ENCODE assay signal across 8 cellular contexts in the genomic region with DNA sequence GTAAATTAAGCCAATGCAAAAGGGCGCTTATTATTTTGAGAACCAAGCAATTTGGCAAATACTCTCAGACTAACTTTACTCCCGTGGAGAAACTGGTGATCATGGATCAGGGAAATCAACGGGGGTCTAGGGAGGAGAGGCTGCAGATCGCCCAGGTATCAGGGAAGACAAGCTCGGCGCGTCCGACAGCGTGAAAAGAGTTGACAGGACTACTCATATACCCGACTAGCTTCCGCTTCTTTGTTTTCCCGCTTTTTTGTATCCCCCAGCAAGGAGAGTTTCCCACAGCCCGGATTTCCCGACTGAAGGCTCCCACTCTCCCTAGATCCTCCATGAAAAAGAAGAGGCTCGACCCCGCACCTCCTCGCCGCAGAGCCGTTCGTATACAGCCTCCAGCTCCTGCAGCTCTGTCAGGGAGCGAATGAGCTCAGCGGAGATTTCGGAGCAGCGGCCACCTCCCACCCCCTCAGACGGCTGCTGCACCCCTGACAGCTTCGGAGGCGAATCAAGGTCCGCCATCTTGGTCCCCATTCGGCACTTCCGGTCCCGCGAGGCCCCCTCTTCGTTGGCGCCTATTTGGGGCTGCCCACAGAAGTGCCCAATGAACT. TPM values are rescaled to one million over a fixed set of nuclear protein-coding genes. Genes with fewer than 3 reads are reported as not detected.
DNase-seq lines count a peak whose midpoint lies in the region; ATAC-seq and TF ChIP-seq lines count a peak whose summit lies in the region.

COG4 (minus strand) TSS at position 542 of the 608 bp plus-strand sequence; CDS start at position 531, 11 bp downstream.

- 0% methylated on average over 10 of the region's 34 CpGs; no CpG with 5 or more reads in 1 of the 2 experiments for WGBS in IMR-90 (ENCODE audit: extremely low coverage in 2 of 2, insufficient read length in 1 of 2), 2 experiments

- no TSS peak for BruUV-seq in IMR-90 (replicated peaks; lab: Mats Ljungman, UMichigan)

- H2BK20ac ChIP-seq in IMR-90 (ENCODE audit: low read depth, low read length): no peak within 1 kb of the TSS

- H3K4me1 Mint-ChIP-seq in CD4-positive, alpha-beta memory T cell: peaks cover 35 to 75% (median 54%) of the 10 kb centered on the region in 4 donors
- H3K4me1 Mint-ChIP-seq in natural killer cell: peaks cover 60 to 61% of the 10 kb centered on the region in 2 donors

- peaks cover 13% of the 10 kb centered on the region for H3K36me3 ChIP-seq in CD4-positive, alpha-beta memory T cell (ENCODE audit: insufficient read depth, low read length)
- peaks cover 9% of the 10 kb centered on the region for H3K36me3 ChIP-seq in IMR-90 (ENCODE audit: control insufficient read depth, insufficient read depth, low read length)
- H3K36me3 ChIP-seq in RWPE2 (ENCODE audit: low read depth): peaks cover 40% of the 10 kb centered on the region

- H4K8ac ChIP-seq in IMR-90 (ENCODE audit: low read depth in 2 of 2, low read length in 2 of 2): peak within 1 kb of the TSS; percentile 98

- peak within 1 kb of the TSS; percentile 90 to 97 for H3K4me3 ChIP-seq in CD4-positive, alpha-beta memory T cell (ENCODE audit: low read length in 2 of 2)
- H3K4me3 ChIP-seq in IMR-90 (ENCODE audit: insufficient read depth, low read depth, low read length): peak within 1 kb of the TSS; percentile 63
- H3K4me3 ChIP-seq in RWPE2 (ENCODE audit: severe bottlenecking): peak within 1 kb of the TSS; percentile 85

- H2AK9ac ChIP-seq in IMR-90 (replicated peaks; ENCODE audit: low read depth, low read length, poor library complexity): peak within 1 kb of the TSS; percentile 98

- POLR2A ChIA-PET in CD4-positive, alpha-beta memory T cell (lab: Charles Lee; ENCODE audit: partially characterized antibody): interaction anchor here (0.7 to 4.8 kb wide), 14 partner anchors 9 to 272 kb away, joined by 3 to 58 read pairs (median 6); partner anchors contain the start of genes AARS1, DDX19A, DDX19B and EXOSC6
- POLR2A ChIA-PET in IMR-90 (lab: Charles Lee; ENCODE audit: unreplicated experiment): no interaction called here

- peak; percentile 90 to 94 (median 91) for DNase-seq in CD4-positive, alpha-beta memory T cell
- DNase-seq in IMR-90 (peak; percentile 79), RWPE2 (ENCODE audit: low spot score) (peak; percentile 88), fibroblast of peridontal ligament (ENCODE audit: extremely low read depth) (peak; percentile 85), natural killer cell (peak; percentile 85)
- DNase-seq in activated T-helper 9 cell treated with anti-CD3 and anti-CD28 coated beads, Interleukin-2, amount 50 U/mL, for 16 hours (ENCODE audit: low read depth): peak; percentile 87
- DNase-seq in stimulated activated naive CD4-positive, alpha-beta T cell treated with Interleukin-2 at 50 U/mL for 16 hours (lab: John Stamatoyannopoulos, UW): peak; percentile 93

- H3K14ac ChIP-seq in IMR-90 (replicated peaks; ENCODE audit: low read depth, low read length): peak within 1 kb of the TSS; percentile 96

- H3K9me3 ChIP-seq in CD4-positive, alpha-beta memory T cell (ENCODE audit: control insufficient read depth in 1 of 2, low read length in 2 of 2): no peaks in the 10 kb centered on the region
- H3K9me3 ChIP-seq in IMR-90 (ENCODE audit: control insufficient read depth, insufficient read depth, low read length) (no peaks in the 10 kb centered on the region), RWPE2 (ENCODE audit: severe bottlenecking) (no peaks in the 10 kb centered on the region)

- H3K27me3 Mint-ChIP-seq in CD4-positive, alpha-beta memory T cell: no peaks in the 10 kb centered on the region
- no peaks in the 10 kb centered on the region for H3K27me3 Mint-ChIP-seq in natural killer cell (ENCODE audit: low read depth in 2 of 2)

- peak; percentile 64 for ATAC-seq in GM21360 (IDR thresholded peaks at IDR 0.05; ENCODE audit: unreplicated experiment)
- ATAC-seq in IMR-90 (ENCODE audit: low read depth): peak; percentile 88
- peak; percentile 73 for ATAC-seq in RWPE2 (ENCODE audit: low read depth)
- peak; percentile 81 to 89 (median 84) for ATAC-seq in natural killer cell

- peaks cover 63% of the 10 kb centered on the region for H3K4me1 ChIP-seq in CD4-positive, alpha-beta memory T cell (ENCODE audit: insufficient read depth, low read length)
- H3K4me1 ChIP-seq in IMR-90 (ENCODE audit: control insufficient read depth, insufficient read depth, low read length) (peaks cover 3% of the 10 kb centered on the region; the same call in 1 of the 2 replicates), RWPE2 (ENCODE audit: insufficient read depth, poor library complexity, severe bottlenecking) (peaks cover 22% of the 10 kb centered on the region)

- intact Hi-C loops in CD4-positive, alpha-beta memory T cell (cut with micrococcal nuclease): loop anchor here (1.0 to 5.0 kb wide), 5 partner anchors 84 to 271 kb away; partner anchors contain the start of genes DDX19A, EXOSC6 and ST3GAL2
- intact Hi-C loops in IMR-90 (cut with micrococcal nuclease) (loop anchor here (1.0 kb wide), 1 partner anchor 142 kb away; no protein-coding TSS in a partner anchor), natural killer cell (cut with micrococcal nuclease) (loop anchor here (1.0 to 5.0 kb wide), 4 partner anchors 84 to 224 kb away; partner anchors contain the start of genes DDX19B and ST3GAL2)

- H2AFZ ChIP-seq in IMR-90 (replicated peaks; ENCODE audit: low read length, poor library complexity): peak within 1 kb of the TSS; percentile 89

- H3K23ac ChIP-seq in IMR-90 (ENCODE audit: low read depth, low read length): peak within 1 kb of the TSS; percentile 91

- H3K79me1 ChIP-seq in IMR-90 (ENCODE audit: low read depth in 1 of 2, low read length in 2 of 2): peaks cover 5 to 44% of the 10 kb centered on the region in 2 experiments

- H3K36me3 Mint-ChIP-seq in CD4-positive, alpha-beta memory T cell: peaks cover 13 to 54% of the 10 kb centered on the region in 2 donors
- peaks cover 4% of the 10 kb centered on the region for H3K36me3 Mint-ChIP-seq in natural killer cell

- no peak within 1 kb of the TSS; the same call in 2 of the 3 replicates for H2BK15ac ChIP-seq in IMR-90 (ENCODE audit: low read depth, low read length)

- H2AK5ac ChIP-seq in IMR-90 (ENCODE audit: low read depth, low read length): peak within 1 kb of the TSS; percentile 93

- peak within 1 kb of the TSS; percentile 93 for H3K4ac ChIP-seq in IMR-90 (ENCODE audit: low read depth, low read length)

- peak within 1 kb of the TSS; percentile 97 to 100 (median 99) for H3K27ac Mint-ChIP-seq in CD4-positive, alpha-beta memory T cell
- peak within 1 kb of the TSS; percentile 99 to 100 for H3K27ac Mint-ChIP-seq in natural killer cell

- TF ChIP-seq RAD21 in IMR-90 (IDR thresholded peaks at IDR 0.05; ENCODE audit: low read length): no peak

- H4K5ac ChIP-seq in IMR-90 (ENCODE audit: low read depth, low read length): peak within 1 kb of the TSS; percentile 52

- CTCF ChIA-PET in CD4-positive, alpha-beta memory T cell (lab: Charles Lee; ENCODE audit: partially characterized antibody): interaction anchor here (0.9 to 5.8 kb wide), 5 partner anchors 10 to 155 kb away, joined by 4 to 30 read pairs (median 5); no protein-coding TSS in a partner anchor
- CTCF ChIA-PET in IMR-90 (lab: Yijun Ruan, JAX): interaction anchor here (0.6 kb wide), 1 partner anchor 34 kb away, joined by 5 read pairs; no protein-coding TSS in a partner anchor

- peak within 1 kb of the TSS; percentile 64 for H2BK5ac ChIP-seq in IMR-90 (ENCODE audit: low read depth, low read length, poor library complexity, severe bottlenecking)

- peak within 1 kb of the TSS; percentile 94 for H3K9ac ChIP-seq in IMR-90 (ENCODE audit: low read depth, low read length)

- peak within 1 kb of the TSS; percentile 8 for H3K18ac ChIP-seq in IMR-90 (ENCODE audit: low read depth, low read length)

- no peak for TF ChIP-seq CTCF in IMR-90 (conservative IDR thresholded peaks at IDR 0.05; ENCODE audit: low read depth, low read length)
- no peak for TF ChIP-seq CTCF in RWPE2 (IDR thresholded peaks at IDR 0.05; ENCODE audit: poor library complexity, severe bottlenecking)
- no peak for TF ChIP-seq CTCF in natural killer cell (IDR thresholded peaks at IDR 0.05)

- H3K9me1 ChIP-seq in IMR-90 (ENCODE audit: insufficient read depth, low read length): peaks cover 3% of the 10 kb centered on the region

- peaks cover 0 to 2% (median 0%) of the 10 kb centered on the region in 8 donors for H3K9me3 Mint-ChIP-seq in CD4-positive, alpha-beta memory T cell
- no peaks in the 10 kb centered on the region for H3K9me3 Mint-ChIP-seq in natural killer cell

- no peaks in the 10 kb centered on the region for H3K27me3 ChIP-seq in CD4-positive, alpha-beta memory T cell (ENCODE audit: insufficient read depth, low read length)
- H3K27me3 ChIP-seq in IMR-90 (ENCODE audit: control insufficient read depth, insufficient read depth, low read length): no peaks in the 10 kb centered on the region
- no peaks in the 10 kb centered on the region for H3K27me3 ChIP-seq in RWPE2 (ENCODE audit: insufficient read depth, poor library complexity, severe bottlenecking)

- H4K91ac ChIP-seq in IMR-90 (ENCODE audit: insufficient read depth, low read depth, low read length): peak within 1 kb of the TSS; percentile 94

- peaks cover 30% of the 10 kb centered on the region for H4K20me1 ChIP-seq in IMR-90 (ENCODE audit: insufficient read depth, low read length)

- peak within 1 kb of the TSS; percentile 87 for H3K4me2 ChIP-seq in IMR-90 (ENCODE audit: low read depth, low read length)

- H3K27ac ChIP-seq in CD4-positive, alpha-beta memory T cell (ENCODE audit: low read depth, low read length): peak within 1 kb of the TSS; percentile 86
- peak within 1 kb of the TSS; percentile 79 for H3K27ac ChIP-seq in IMR-90 (ENCODE audit: insufficient read depth, low read length)
- peak within 1 kb of the TSS; percentile 68 for H3K27ac ChIP-seq in RWPE2 (ENCODE audit: poor library complexity, severe bottlenecking)

- H3K56ac ChIP-seq in IMR-90 (ENCODE audit: extremely low read depth, insufficient read depth, low read length): peak within 1 kb of the TSS; percentile 95

- TF ChIP-seq POLR2A in IMR-90 (IDR thresholded peaks at IDR 0.05; ENCODE audit: low read depth, low read length): no peak

- in situ Hi-C loops in IMR-90 (cut with MboI; ENCODE audit: low sequenced_read_pairs): no loop called here

- H2BK120ac ChIP-seq in IMR-90 (ENCODE audit: low read depth, low read length): peak within 1 kb of the TSS; percentile 45; the same call in 1 of the 2 replicates

- peak within 1 kb of the TSS; percentile 96 to 99 (median 98) for H3K4me3 Mint-ChIP-seq in CD4-positive, alpha-beta memory T cell
- peak within 1 kb of the TSS; percentile 100 for H3K4me3 Mint-ChIP-seq in natural killer cell

- dilution Hi-C loops in IMR-90 (cut with HindIII; ENCODE audit: low sequenced_read_pairs, unreplicated experiment): no loop called here

TF ChIP-seq in IMR-90, 13 proteins besides CTCF, POLR2A, EP300 and RAD21 (continues in another document):
- TF ChIP-seq MAFK (IDR thresholded peaks at IDR 0.05; ENCODE audit: low read depth, low read length): no peak
- TF ChIP-seq RFX5 (IDR thresholded peaks at IDR 0.05; ENCODE audit: low read depth, low read length): no peak

RNA-seq across cellular contexts. Expression of gene COG4, which starts in this region (rescaled TPM):
- 10 to 100 TPM; 66.5 to 68.9 TPM for total RNA-seq in CD4-positive, alpha-beta memory T cell
- 10 to 100 TPM; 37.0 to 70.4 TPM for polyA plus RNA-seq in CD4-positive, alpha-beta memory T cell
- 85.0 and 96.1 TPM in 2 replicates for total RNA-seq in IMR-90 (2012; rRNA removed)
- 47.5 and 49.7 TPM in 2 replicates for polyA plus RNA-seq in IMR-90 (2012; rRNA removed)
- 71.3 and 112 TPM in 2 replicates for polyA plus RNA-seq in IMR-90 (2012; cell fraction: cytosol; rRNA removed)
- polyA plus RNA-seq in IMR-90 (2012; cell fraction: nucleus; rRNA removed; ENCODE audit: low replicate concordance): 77.5 and 117 TPM in 2 replicates
- total RNA-seq in natural killer cell: 10 to 100 TPM; 29.5 to 44.4 (median 31.6) TPM

Comparison
In these comparisons a context has a peak if more than half of its experiments do, and no peak if none do; other contexts are left out.
1. Peak in every context shown above with its lines: DNase-seq, ATAC-seq, H3K4me3 ChIP-seq and H3K27ac ChIP-seq.